In the genomic region with DNA sequence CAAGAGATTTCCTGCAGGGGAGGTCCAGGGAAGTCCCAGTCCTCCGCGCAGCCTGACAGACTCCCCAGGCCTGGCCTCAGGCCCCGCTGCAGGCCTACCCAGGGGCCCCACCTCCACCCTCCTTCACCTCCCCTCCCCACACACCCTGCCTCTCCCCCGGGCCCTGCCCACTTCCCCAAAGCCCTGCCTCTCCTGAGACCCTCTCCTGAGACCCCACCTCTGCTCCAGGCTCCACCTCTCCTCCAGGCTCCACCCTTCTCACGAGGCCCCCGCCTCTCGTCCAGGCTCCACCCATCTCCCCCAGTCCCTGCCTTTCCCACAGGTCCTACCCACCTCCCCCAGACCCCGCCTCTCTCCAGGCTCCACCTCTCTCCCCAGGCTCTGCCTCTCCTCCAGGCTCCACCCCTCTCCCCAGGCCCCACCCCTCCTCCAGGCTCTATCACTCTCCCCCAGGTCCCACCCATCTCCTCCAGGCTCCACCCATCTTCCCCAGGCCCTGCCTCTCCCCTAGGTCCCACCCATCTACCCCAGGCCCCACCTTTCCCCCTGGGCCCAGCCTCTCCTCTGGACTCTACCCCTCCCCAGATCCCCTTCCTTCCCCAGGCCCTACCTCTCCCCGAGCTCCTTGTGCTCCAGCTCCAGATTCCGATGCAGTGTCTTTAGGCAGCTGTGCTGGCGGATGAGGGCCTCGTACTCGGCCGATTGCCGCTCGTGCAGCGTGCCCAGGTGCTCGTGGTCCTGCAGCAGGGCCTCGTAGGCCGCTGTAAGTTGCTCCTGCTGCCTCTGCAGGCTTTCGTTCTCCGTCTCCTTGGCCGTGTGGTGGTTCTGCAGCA, we compare ENCODE assay signal across 9 cellular contexts. TPM values are rescaled to one million over a fixed set of nuclear protein-coding genes. Genes with fewer than 3 reads are reported as not detected.
DNase-seq lines count a peak whose midpoint lies in the region; ATAC-seq, FAIRE-seq and TF ChIP-seq lines count a peak whose summit lies in the region.
"Had no signal": no experiment of that assay in that cellular context is flagged by ENCODE, and none has a peak within 500 bp of the region (broad histone marks: within the 10 kb centered on the region; RNA-seq: fewer than 3 reads in every experiment).

No MANE protein-coding gene starts in this region.

- peak; percentile 30 to 76 (median 40) for DNase-seq in T-helper 1 cell
- DNase-seq in ecto neural progenitor cell (ENCODE audit: low spot score) = peak; percentile 97
- peak; percentile 26 for DNase-seq in small intestine
- DNase-seq in progenitor cell of endocrine pancreas (ENCODE audit: low spot score, unreplicated experiment) = no peak

- H3K9me3 Mint-ChIP-seq in progenitor cell of endocrine pancreas (ENCODE audit: low read depth) = no peaks in the 10 kb centered on the region

- no peaks in the 10 kb centered on the region for H3K27me3 Mint-ChIP-seq in progenitor cell of endocrine pancreas

- H3K36me3 ChIP-seq in ES-I3 (ENCODE audit: insufficient read depth, low read length) (peaks cover 4% of the 10 kb centered on the region; the same call in 1 of the 2 replicates), small intestine (ENCODE audit: control insufficient read depth in 2 of 2, insufficient read depth in 2 of 2, low read length in 2 of 2) (peaks cover 23 to 26% of the 10 kb centered on the region in 2 donors)
- H3K36me3 ChIP-seq: thyroid gland had no signal

- no peaks in the 10 kb centered on the region for H3K4me1 Mint-ChIP-seq in progenitor cell of endocrine pancreas (ENCODE audit: low read depth)

- H3K9me3 ChIP-seq in ES-I3 (ENCODE audit: control insufficient read depth, insufficient read depth, low read length) (no peaks in the 10 kb centered on the region), small intestine (ENCODE audit: control insufficient read depth, low read depth) (no peaks in the 10 kb centered on the region)
- H3K9me3 ChIP-seq: thyroid gland had no signal

- H3K27ac ChIP-seq in small intestine (ENCODE audit: low read depth in 1 of 2, low read length in 1 of 2) = no peak overlapping the region
- H3K27ac ChIP-seq: thyroid gland had no signal

- TF ChIP-seq CTCF in progenitor cell of endocrine pancreas (IDR thresholded peaks at IDR 0.05; ENCODE audit: unreplicated experiment) = no peak

- peak; percentile 68 for ATAC-seq in HG02798 (IDR thresholded peaks at IDR 0.05; ENCODE audit: poor library complexity, unreplicated experiment)
- no peak for ATAC-seq in HG02571 (IDR thresholded peaks at IDR 0.05; ENCODE audit: unreplicated experiment)
- ATAC-seq in HG03045 (IDR thresholded peaks at IDR 0.05; ENCODE audit: unreplicated experiment) = no peak

- WGBS in small intestine, 3 donors = 74 to 92% (median 92%) methylated on average over 23 of the region's 23 CpGs

- H3K4me1 ChIP-seq in ES-I3 (ENCODE audit: insufficient read depth, low read length) (peaks cover 28% of the 10 kb centered on the region), small intestine (ENCODE audit: control insufficient read depth in 2 of 2, insufficient read depth in 1 of 2, low read depth in 1 of 2, low read length in 1 of 2) (no peaks in the 10 kb centered on the region)
- H3K4me1 ChIP-seq: thyroid gland had no signal

- H3K4me3 Mint-ChIP-seq in progenitor cell of endocrine pancreas (ENCODE audit: low read depth) = no peak overlapping the region

- no peak overlapping the region for H3K27ac Mint-ChIP-seq in progenitor cell of endocrine pancreas

- peak overlapping the region; percentile 26 for H3K9ac ChIP-seq in ES-I3 (ENCODE audit: low read depth, low read length)

- no peak overlapping the region for H3K4me3 ChIP-seq in small intestine (ENCODE audit: low read depth in 1 of 2, low read length in 2 of 2)
- H3K4me3 ChIP-seq: thyroid gland had no signal

- FAIRE-seq in small intestine (lab: Jason Lieb, UNC) = no peak

- H3K27me3 ChIP-seq in small intestine (ENCODE audit: control insufficient read depth in 2 of 2, insufficient read depth in 2 of 2, low read length in 2 of 2) = no peaks in the 10 kb centered on the region
- H3K27me3 ChIP-seq: thyroid gland had no signal

- peaks cover 43% of the 10 kb centered on the region for H3K36me3 Mint-ChIP-seq in progenitor cell of endocrine pancreas (ENCODE audit: insufficient read depth)

RNA-seq across cellular contexts. Expression of a gene that starts 58.8 kb away (rescaled TPM):
- polyA plus RNA-seq in small intestine = under 1 TPM in 2 of 3 donors, not detected in 1; 0.54 to 0.78 TPM
- total RNA-seq in progenitor cell of endocrine pancreas = 0.31 and 0.87 TPM in 2 replicates
